ENCODE assay signal across 9 cellular contexts in genomic region chr1:37410815-37411214, GRCh38.
DNase-seq lines count a peak whose midpoint lies in the region; ATAC-seq and TF ChIP-seq lines count a peak whose summit lies in the region.
"Had no signal": no experiment of that assay in that cellular context is flagged by ENCODE, and none has a peak within 500 bp of the region (broad histone marks: within the 10 kb centered on the region; RNA-seq: fewer than 3 reads in every experiment).

No MANE protein-coding gene starts in this region.

- DNase-seq in GM03348 (ENCODE audit: low spot score) (peak; percentile 43), Kasumi-1 (lab: John Stamatoyannopoulos, UW) (peak; percentile 17 to 23), astrocyte of the spinal cord (ENCODE audit: low read depth, low spot score) (peak; percentile 5), lung microvascular endothelial cell (ENCODE audit: low read depth in 2 of 2) (peak; percentile 30 to 41), SW 1271 (lab: John Stamatoyannopoulos, UW) (no peak)
- DNase-seq: lower lobe of right lung had no signal

- no peak for ATAC-seq in HG03354 (IDR thresholded peaks at IDR 0.05; ENCODE audit: poor library complexity, severe bottlenecking, unreplicated experiment)
- no peak for ATAC-seq in GM19455 (IDR thresholded peaks at IDR 0.05; ENCODE audit: unreplicated experiment)
- ATAC-seq in HG02623 (IDR thresholded peaks at IDR 0.05; ENCODE audit: unreplicated experiment) = no peak

- TF ChIP-seq CTCF in astrocyte of the spinal cord (IDR thresholded peaks at IDR 0.05; ENCODE audit: low read depth, low read length) = no peak

- in situ Hi-C loops in astrocyte of the spinal cord (cut with HindIII; ENCODE audit: low sequenced_read_pairs) = no loop called here

- no peak overlapping the region for H3K4me3 ChIP-seq in astrocyte of the spinal cord (ENCODE audit: low read depth, low read length)
- H3K4me3 ChIP-seq: lower lobe of right lung had no signal

Comparison
In these comparisons a context has a peak if more than half of its experiments do, and no peak if none do; other contexts are left out.
1. DNase-seq: peak in GM03348 (single experiment), Kasumi-1 (2 of 2), astrocyte of the spinal cord (single experiment) and lung microvascular endothelial cell (2 of 2); none in SW 1271 (0 of 2).